1 cellular context compared by ENCODE assay signal in the genomic region with DNA sequence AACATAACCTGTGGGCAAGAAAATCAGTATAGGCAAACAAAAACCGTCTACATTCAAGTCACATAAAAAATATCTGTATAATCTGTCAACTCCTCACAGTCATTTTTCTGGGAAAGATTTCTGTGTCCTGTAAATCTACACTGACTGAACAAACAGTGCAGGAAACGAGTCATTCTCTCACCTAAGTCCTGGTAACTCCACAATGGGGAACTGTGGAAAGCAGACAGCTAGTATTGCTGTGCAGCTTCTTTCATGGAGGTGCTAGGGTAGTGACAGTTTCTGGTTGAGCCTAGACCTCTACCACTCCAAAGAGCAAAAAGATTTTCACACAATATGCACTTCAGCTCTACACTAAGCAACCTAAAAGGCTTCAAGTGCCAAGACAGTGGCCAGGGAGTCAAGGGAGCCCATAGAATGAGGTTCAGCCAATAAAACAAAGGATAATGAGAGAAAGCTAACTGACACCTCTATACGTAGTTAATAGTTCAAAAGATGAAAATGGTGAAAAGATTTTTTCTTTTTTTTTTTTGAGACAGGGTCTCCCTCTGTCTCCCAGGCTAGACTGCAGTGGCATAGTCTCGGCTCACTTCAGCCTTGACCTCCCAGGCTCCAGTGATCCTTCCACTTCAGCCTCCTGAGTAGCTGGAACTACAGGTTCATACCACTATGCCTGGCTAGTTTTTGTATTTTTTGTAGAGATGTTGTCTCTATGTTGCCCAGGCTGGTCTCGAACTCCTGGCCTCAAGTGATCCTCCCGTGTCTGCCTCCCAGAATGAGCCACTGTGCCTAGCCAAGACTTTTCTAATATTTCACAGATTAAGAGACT.
TF ChIP-seq lines count a peak whose summit lies in the region.

No MANE protein-coding gene starts in this region.

TF ChIP-seq in GM23338, 12 proteins besides CTCF, POLR2A, EP300 and RAD21 (continued from another document):
- no peak for TF ChIP-seq STAT1 (IDR thresholded peaks at IDR 0.05; ENCODE audit: unreplicated experiment)
- TF ChIP-seq EZH2phosphoT487 (IDR thresholded peaks at IDR 0.05; ENCODE audit: unreplicated experiment), result no peak
- TF ChIP-seq REST (IDR thresholded peaks at IDR 0.05; ENCODE audit: unreplicated experiment), result no peak
- TF ChIP-seq JUNB (IDR thresholded peaks at IDR 0.05; ENCODE audit: unreplicated experiment), result no peak
- no peak for TF ChIP-seq ZNF114 (CRISPR knock-in tag; IDR thresholded peaks at IDR 0.05)
- TF ChIP-seq NANOG (IDR thresholded peaks at IDR 0.05; ENCODE audit: borderline replicate concordance), result no peak
- no peak for TF ChIP-seq EZH2 (IDR thresholded peaks at IDR 0.05; ENCODE audit: low read depth, unreplicated experiment)
TF ChIP-seq in GM23338: peak in this region for 0.
